ENCODE assay signal across 23 cellular contexts in genomic region chr11:60718524-60719316, GRCh38. TPM values are rescaled to one million over a fixed set of nuclear protein-coding genes. Genes with fewer than 3 reads are reported as not detected.
DNase-seq lines count a peak whose midpoint lies in the region; ATAC-seq and TF ChIP-seq lines count a peak whose summit lies in the region.
"Had no signal": no experiment of that assay in that cellular context is flagged by ENCODE, and none has a peak within 500 bp of the region (broad histone marks: within the 10 kb centered on the region; RNA-seq: fewer than 3 reads in every experiment).

No MANE protein-coding gene starts in this region.

- no peaks in the 10 kb centered on the region for H3K9me3 ChIP-seq in colonic mucosa
- no peaks in the 10 kb centered on the region for H3K9me3 ChIP-seq in osteoblast (ENCODE audit: low read depth, low read length)
- H3K9me3 ChIP-seq in ovary, result no peaks in the 10 kb centered on the region
- no peaks in the 10 kb centered on the region for H3K9me3 ChIP-seq in psoas muscle
- H3K9me3 ChIP-seq: BE2C had no signal

- peaks cover 22% of the 10 kb centered on the region for H3K27me3 Mint-ChIP-seq in activated T-cell treated with anti-CD3 and anti-CD28 coated beads, Interleukin-2, amount 50 U/mL, for 72 hours (ENCODE audit: low read depth)
- peaks cover 34% of the 10 kb centered on the region for H3K27me3 Mint-ChIP-seq in activated T-cell treated with anti-CD3 and anti-CD28 coated beads, Interleukin-2, amount 50 U/mL, for 24 hours

- H3K9ac ChIP-seq in colonic mucosa (ENCODE audit: low read depth in 2 of 2, low read length in 2 of 2), result peak overlapping the region in 1 of 2 donors; percentile 29

- H3K4me3 Mint-ChIP-seq in activated T-cell treated with anti-CD3 and anti-CD28 coated beads, Interleukin-2, amount 50 U/mL, for 72 hours, result peak overlapping the region in 1 of 2 donors; percentile 13
- H3K4me3 Mint-ChIP-seq in activated T-cell treated with anti-CD3 and anti-CD28 coated beads, Interleukin-2, amount 50 U/mL, for 24 hours, result no peak overlapping the region
- H3K4me3 Mint-ChIP-seq: GM23338 had no signal

- ATAC-seq in activated T-cell treated with anti-CD3 and anti-CD28 coated beads, Interleukin-2, amount 50 U/mL, for 72 hours (replicated peaks in 1 of 2), result peak; percentile 75 to 93
- ATAC-seq in GM21737 (IDR thresholded peaks at IDR 0.05; ENCODE audit: unreplicated experiment), result no peak
- ATAC-seq in psoas muscle, result no peak
- ATAC-seq: GM23338 had no signal

- no peaks in the 10 kb centered on the region for H3K4me1 Mint-ChIP-seq in activated T-cell treated with anti-CD3 and anti-CD28 coated beads, Interleukin-2, amount 50 U/mL, for 72 hours (ENCODE audit: low read depth)
- no peaks in the 10 kb centered on the region for H3K4me1 Mint-ChIP-seq in activated T-cell treated with anti-CD3 and anti-CD28 coated beads, Interleukin-2, amount 50 U/mL, for 24 hours (ENCODE audit: low read depth)
- H3K4me1 Mint-ChIP-seq: GM23338 had no signal

- peak in 1 of 2 donors; percentile 5 for DNase-seq in activated T-cell treated with anti-CD3 and anti-CD28 coated beads, Interleukin-2, amount 50 U/mL, for 72 hours
- DNase-seq in activated T-cell treated with anti-CD3 and anti-CD28 coated beads, Interleukin-2, amount 50 U/mL, for 24 hours, result no peak
- peak; percentile 52 for DNase-seq in colonic mucosa
- DNase-seq in osteoblast (ENCODE audit: insufficient read length, low spot score, missing footprints), result peak; percentile 51
- DNase-seq in ovary, result no peak
- no peak for DNase-seq in psoas muscle
- DNase-seq: 8988T, ACHN, BE2C, NCI-H1048, NCI-H1417, NCI-H1694, NCI-H2029 treated with DMSO at 0.1 percent for 48 hours, NCI-H2227 treated with DMSO at 0.1 percent for 48 hours, NCI-H526 treated with DMSO at 0.1 percent for 48 hours, PC-9, SHP77 had no signal

- intact Hi-C loops in colonic mucosa (cut with DNase I) (no loop called here), ovary (cut with DNase I) (no loop called here), psoas muscle (cut with DNase I) (no loop called here)

- no peak overlapping the region for H3K4me2 ChIP-seq in osteoblast (ENCODE audit: insufficient read depth, low read length)
- H3K4me2 ChIP-seq: GM23338, PC-9 had no signal

- no peak for TF ChIP-seq CTCF in colonic mucosa (IDR thresholded peaks at IDR 0.05)
- no peak for TF ChIP-seq CTCF in osteoblast (IDR thresholded peaks at IDR 0.05; ENCODE audit: extremely low read depth, low read depth, low read length)
- no peak for TF ChIP-seq CTCF in ovary (IDR thresholded peaks at IDR 0.05)
- no peak for TF ChIP-seq CTCF in psoas muscle (IDR thresholded peaks at IDR 0.05)

- no peak overlapping the region for H2AFZ ChIP-seq in osteoblast (ENCODE audit: low read length)
- H2AFZ ChIP-seq: GM23338, PC-9 had no signal

- H4K20me1 ChIP-seq in osteoblast (ENCODE audit: insufficient read depth, low read length), result no peaks in the 10 kb centered on the region

- WGBS in ovary, 3 donors, result 84 to 87% (median 84%) methylated on average over 10 of the region's 10 CpGs
- WGBS in psoas muscle, 3 donors, result 72 to 81% (median 74%) methylated on average over 10 of the region's 10 CpGs

- no peak overlapping the region for H3K4me3 ChIP-seq in colonic mucosa
- no peak overlapping the region for H3K4me3 ChIP-seq in osteoblast (ENCODE audit: insufficient read depth, low read length)
- H3K4me3 ChIP-seq in ovary, result no peak overlapping the region
- H3K4me3 ChIP-seq in psoas muscle, result no peak overlapping the region
- H3K4me3 ChIP-seq: GM23338, HAP-1, PC-9 had no signal

- H3K79me2 ChIP-seq in osteoblast (ENCODE audit: insufficient read depth, low read length), result no peaks in the 10 kb centered on the region

- no peak overlapping the region for H3K27ac Mint-ChIP-seq in activated T-cell treated with anti-CD3 and anti-CD28 coated beads, Interleukin-2, amount 50 U/mL, for 72 hours
- H3K27ac Mint-ChIP-seq in activated T-cell treated with anti-CD3 and anti-CD28 coated beads, Interleukin-2, amount 50 U/mL, for 24 hours, result no peak overlapping the region
- H3K27ac Mint-ChIP-seq: GM23338 had no signal

- H3K36me3 Mint-ChIP-seq in activated T-cell treated with anti-CD3 and anti-CD28 coated beads, Interleukin-2, amount 50 U/mL, for 72 hours (ENCODE audit: insufficient read depth in 2 of 2), result no peaks in the 10 kb centered on the region
- no peaks in the 10 kb centered on the region for H3K36me3 Mint-ChIP-seq in activated T-cell treated with anti-CD3 and anti-CD28 coated beads, Interleukin-2, amount 50 U/mL, for 24 hours (ENCODE audit: low read depth)

- H3K27me3 ChIP-seq in colonic mucosa, result peaks cover 6% of the 10 kb centered on the region
- no peaks in the 10 kb centered on the region for H3K27me3 ChIP-seq in osteoblast (ENCODE audit: insufficient read depth, low read length)
- H3K27me3 ChIP-seq in ovary, result no peaks in the 10 kb centered on the region
- peaks cover 0 to 7% (median 0%) of the 10 kb centered on the region in 3 donors for H3K27me3 ChIP-seq in psoas muscle (ENCODE audit: insufficient read depth in 3 of 3, low read length in 2 of 3)
- H3K27me3 ChIP-seq: BE2C had no signal

- peaks cover 2% of the 10 kb centered on the region for H3K4me1 ChIP-seq in colonic mucosa
- H3K4me1 ChIP-seq in osteoblast (ENCODE audit: insufficient read depth, low read length), result no peaks in the 10 kb centered on the region
- H3K4me1 ChIP-seq in ovary (ENCODE audit: insufficient read depth), result no peaks in the 10 kb centered on the region
- no peaks in the 10 kb centered on the region for H3K4me1 ChIP-seq in psoas muscle
- H3K4me1 ChIP-seq: BE2C, HAP-1 had no signal

- H3K27ac ChIP-seq in colonic mucosa, result peak overlapping the region; percentile 73
- H3K27ac ChIP-seq in osteoblast (ENCODE audit: low read depth, low read length), result no peak overlapping the region
- no peak overlapping the region for H3K27ac ChIP-seq in ovary
- no peak overlapping the region for H3K27ac ChIP-seq in psoas muscle
- H3K27ac ChIP-seq: PC-9, RWPE1 had no signal

- H3K36me3 ChIP-seq in colonic mucosa (no peaks in the 10 kb centered on the region), osteoblast (ENCODE audit: insufficient read depth, low read length) (no peaks in the 10 kb centered on the region), ovary (no peaks in the 10 kb centered on the region), psoas muscle (ENCODE audit: insufficient read depth in 1 of 2, low read depth in 1 of 2) (no peaks in the 10 kb centered on the region)
- H3K36me3 ChIP-seq: BE2C, HAP-1 had no signal

- no peaks in the 10 kb centered on the region for H3K9me3 Mint-ChIP-seq in activated T-cell treated with anti-CD3 and anti-CD28 coated beads, Interleukin-2, amount 50 U/mL, for 72 hours
- H3K9me3 Mint-ChIP-seq in activated T-cell treated with anti-CD3 and anti-CD28 coated beads, Interleukin-2, amount 50 U/mL, for 24 hours, result no peaks in the 10 kb centered on the region

- TF ChIP-seq EP300 in ovary (IDR thresholded peaks at IDR 0.05), result no peak

- no peak for TF ChIP-seq POLR2A in ovary (IDR thresholded peaks at IDR 0.05)

RNA-seq across cellular contexts. Expression of gene MS4A18, which starts 5.8 kb away (rescaled TPM):
- total RNA-seq in activated T-cell treated with anti-CD3 and anti-CD28 coated beads, Interleukin-2, amount 50 U/mL, for 72 hours, result not detected
- total RNA-seq in colonic mucosa, result not detected
- total RNA-seq in osteoblast, result not detected in 2 replicates
- total RNA-seq in ovary, result not detected
- polyA plus RNA-seq in ovary, result not detected
- not detected for total RNA-seq in psoas muscle
- not detected for polyA plus RNA-seq in psoas muscle
- total RNA-seq: GM23338, NCI-H460, PC-9, SK-MEL-5 had no signal
- polyA plus RNA-seq: GM23338 had no signal

RNA-seq across cellular contexts. Expression of gene MS4A8, which starts 19.3 kb away (rescaled TPM):
- total RNA-seq in activated T-cell treated with anti-CD3 and anti-CD28 coated beads, Interleukin-2, amount 50 U/mL, for 72 hours, result not detected
- total RNA-seq in colonic mucosa, result 10 to 100 TPM in 1 of 2 donors, 1 to 10 TPM in 1; 6.3 to 24.0 TPM
- total RNA-seq in osteoblast, result not detected in 2 replicates
- total RNA-seq in ovary, result 10 to 100 TPM in 1 of 7 donors, 1 to 10 TPM in 4, under 1 TPM in 1, not detected in 1; 0.96 to 30.9 (median 2.5) TPM
- polyA plus RNA-seq in ovary, result under 1 TPM in 1 of 2 donors, not detected in 1; 0.45 TPM
- under 1 TPM in 3 of 4 donors, not detected in 1; 0.20 to 0.47 (median 0.23) TPM for total RNA-seq in psoas muscle
- polyA plus RNA-seq in psoas muscle, result under 1 TPM in 2 of 3 donors, not detected in 1; 0.10 to 0.31 TPM
- total RNA-seq: GM23338, NCI-H460, PC-9, SK-MEL-5 had no signal
- polyA plus RNA-seq: GM23338 had no signal

RNA-seq across cellular contexts. Expression of gene MS4A15, which starts 37.9 kb away (rescaled TPM):
- not detected for total RNA-seq in activated T-cell treated with anti-CD3 and anti-CD28 coated beads, Interleukin-2, amount 50 U/mL, for 72 hours
- under 1 TPM in 1 of 2 donors, not detected in 1; 0.13 TPM for total RNA-seq in colonic mucosa
- total RNA-seq in osteoblast, result not detected in 2 replicates
- 1 to 10 TPM in 1 of 7 donors, under 1 TPM in 1, not detected in 5; 0.33 to 1.1 TPM for total RNA-seq in ovary
- under 1 TPM in 1 of 2 donors, not detected in 1; 0.15 TPM for polyA plus RNA-seq in ovary
- not detected for total RNA-seq in psoas muscle
- not detected for polyA plus RNA-seq in psoas muscle
- total RNA-seq: GM23338, NCI-H460, PC-9, SK-MEL-5 had no signal

Comparison
In these comparisons a context has a peak if more than half of its experiments do, and no peak if none do; other contexts are left out.
1. ATAC-seq: peak in activated T-cell treated with anti-CD3 and anti-CD28 coated beads, Interleukin-2, amount 50 U/mL, for 72 hours (2 of 2); none in GM21737 (single experiment) and psoas muscle (0 of 4).
2. DNase-seq: peak in colonic mucosa (single experiment) and osteoblast (single experiment); none in activated T-cell treated with anti-CD3 and anti-CD28 coated beads, Interleukin-2, amount 50 U/mL, for 24 hours (single experiment), ovary (0 of 5) and psoas muscle (0 of 2).